13 cellular contexts compared by ENCODE assay signal in the genomic region with DNA sequence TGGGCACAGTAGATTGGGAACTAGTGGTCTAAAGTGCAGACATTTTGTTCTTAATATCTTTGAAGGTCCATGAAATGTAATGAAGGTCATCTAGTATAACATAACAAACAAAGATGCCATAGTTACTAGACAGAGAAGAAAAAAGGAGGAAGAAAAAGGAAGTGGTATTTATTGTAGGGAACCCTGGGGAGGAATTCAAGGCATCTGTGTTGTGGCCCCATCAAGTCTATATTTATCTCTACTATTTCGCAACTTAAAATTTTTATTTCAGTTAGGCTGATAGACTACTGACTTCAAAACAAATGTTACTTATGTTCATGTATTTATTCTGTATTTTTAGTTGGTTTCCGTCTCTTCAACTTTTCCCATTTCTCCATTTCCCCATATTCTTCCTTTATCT. TPM values are rescaled to one million over a fixed set of nuclear protein-coding genes. Genes with fewer than 3 reads are reported as not detected.
A peak's percentile ranks its signal among the peaks of the same experiment; 100 is the strongest.
DNase-seq lines count a peak whose midpoint lies in the region; ATAC-seq and TF ChIP-seq lines count a peak whose summit lies in the region.
"Had no signal": no experiment of that assay in that cellular context is flagged by ENCODE, and none has a peak within 500 bp of the region (broad histone marks: within the 10 kb centered on the region; RNA-seq: fewer than 3 reads in every experiment).

No MANE protein-coding gene starts in this region.

- in situ Hi-C loops in SK-MEL-5 (cut with HindIII; ENCODE audit: low pct_unique_long_range_greater_than_20kb, low sequenced_read_pairs): no loop called here

- H3K4me1 Mint-ChIP-seq in HFFc6 (ENCODE audit: low read depth): peaks cover 23% of the 10 kb centered on the region
- H3K4me1 Mint-ChIP-seq: nephron had no signal

- H3K27me3 ChIP-seq in gastroesophageal sphincter: no peaks in the 10 kb centered on the region
- H3K27me3 ChIP-seq: tibial nerve had no signal

- TF ChIP-seq POLR2A in gastroesophageal sphincter (IDR thresholded peaks at IDR 0.05): no peak

- peak overlapping the region; percentile 60 for H3K27ac Mint-ChIP-seq in HFFc6
- H3K27ac Mint-ChIP-seq: activated T-helper 1 cell treated with anti-CD3 and anti-CD28 coated beads, Interleukin-12 subunit alpha, Interleukin-12 subunit beta, Interleukin-2, Interleukin-4 antibody, amounts not matched to agents 30 ng/mL and 10 ng/mL and 1 ng/mL, durations not matched to agents 14 hours and 24 hours and 36 hours; nephron had no signal

- TF ChIP-seq EP300 in gastroesophageal sphincter (IDR thresholded peaks at IDR 0.05): no peak

- H3K4me3 Mint-ChIP-seq in HFFc6: peak overlapping the region; percentile 20; the same call in 1 of the 2 replicates
- H3K4me3 Mint-ChIP-seq: activated T-helper 1 cell treated with anti-CD3 and anti-CD28 coated beads, Interleukin-12 subunit alpha, Interleukin-12 subunit beta, Interleukin-2, Interleukin-4 antibody, amounts not matched to agents 30 ng/mL and 10 ng/mL and 1 ng/mL, durations not matched to agents 14 hours and 24 hours and 36 hours; nephron had no signal

- no peaks in the 10 kb centered on the region; the same call in 1 of the 2 replicates for H3K27me3 Mint-ChIP-seq in HFFc6 (ENCODE audit: insufficient read depth)

- DNase-seq in HFFc6: peak; percentile 53
- DNase-seq in SK-MEL-5 (ENCODE audit: low read depth, low spot score): peak; percentile 23
- peak; percentile 71 for DNase-seq in fibroblast of pulmonary artery (ENCODE audit: low read depth)
- peak; percentile 0 for DNase-seq in retinal pigment epithelial cell (ENCODE audit: low read depth)
- DNase-seq in activated naive CD4-positive, alpha-beta T cell treated with anti-CD3 and anti-CD28 coated beads, Interleukin-2, amount 50 U/mL, for 16 hours: no peak
- no peak for DNase-seq in HT-29 (ENCODE audit: low spot score)
- DNase-seq: NCI-H1436, small intestine had no signal

- no peaks in the 10 kb centered on the region for H3K36me3 ChIP-seq in gastroesophageal sphincter
- H3K36me3 ChIP-seq: tibial nerve had no signal

- H3K4me1 ChIP-seq in gastroesophageal sphincter: peaks cover 0 to 7% (median 0%) of the 10 kb centered on the region in 3 donors

- no peaks in the 10 kb centered on the region for H3K9me3 ChIP-seq in gastroesophageal sphincter
- H3K9me3 ChIP-seq: tibial nerve had no signal

- H3K4me3 ChIP-seq in fibroblast of pulmonary artery (replicated peaks; ENCODE audit: low read depth, low read length) (no peak overlapping the region), retinal pigment epithelial cell (ENCODE audit: low read length) (no peak overlapping the region), gastroesophageal sphincter (no peak overlapping the region)
- H3K4me3 ChIP-seq: tibial nerve had no signal

- TF ChIP-seq CTCF in HFFc6 (IDR thresholded peaks at IDR 0.05): no peak
- TF ChIP-seq CTCF in fibroblast of pulmonary artery (IDR thresholded peaks at IDR 0.05; ENCODE audit: low read length, missing control alignments): no peak
- no peak for TF ChIP-seq CTCF in retinal pigment epithelial cell (conservative IDR thresholded peaks at IDR 0.05; ENCODE audit: low read depth, low read length)
- TF ChIP-seq CTCF in gastroesophageal sphincter (IDR thresholded peaks at IDR 0.05): no peak

- H3K36me3 Mint-ChIP-seq in HFFc6 (ENCODE audit: low read depth): no peaks in the 10 kb centered on the region; the same call in 1 of the 2 replicates

- no peaks in the 10 kb centered on the region for H3K9me3 Mint-ChIP-seq in HFFc6
- H3K9me3 Mint-ChIP-seq: activated T-helper 1 cell treated with anti-CD3 and anti-CD28 coated beads, Interleukin-12 subunit alpha, Interleukin-12 subunit beta, Interleukin-2, Interleukin-4 antibody, amounts not matched to agents 30 ng/mL and 10 ng/mL and 1 ng/mL, durations not matched to agents 14 hours and 24 hours and 36 hours; nephron had no signal

- no peak overlapping the region for H3K27ac ChIP-seq in gastroesophageal sphincter
- H3K27ac ChIP-seq: tibial nerve had no signal

- WGBS in gastroesophageal sphincter (ENCODE audit: low coverage in 1 of 2), 2 donors: 58 to 85% methylated on average over 2 of the region's 2 CpGs

- no peak for ATAC-seq in gastroesophageal sphincter
- ATAC-seq in HG03045 (IDR thresholded peaks at IDR 0.05; ENCODE audit: unreplicated experiment): no peak

RNA-seq across cellular contexts. Expression of gene ZDHHC23, which starts 48.9 kb away (rescaled TPM):
- total RNA-seq in HFFc6 (2021; fragmentation: NEBNext Ultra II Directional; extraction: Animal tissue kit (Norgen Biotek cat#: 25700)): 1 to 10 TPM; 4.6 to 7.5 (median 6.4) TPM
- 3.9 and 5.4 TPM in 2 replicates for total RNA-seq in SK-MEL-5 (2014; rRNA removed; shearing (Covaris generic))
- polyA plus RNA-seq in SK-MEL-5 (2015; cell fraction: cytosol; rRNA removed): 3.2 and 4.0 TPM in 2 replicates
- polyA plus RNA-seq in SK-MEL-5 (2015; cell fraction: nucleus; rRNA removed): 32.7 and 43.6 TPM in 2 replicates
- 1 to 10 TPM; 1.2 to 4.4 (median 2.2) TPM for total RNA-seq in gastroesophageal sphincter
- total RNA-seq in HT-29 (2014; rRNA removed; shearing (Covaris generic)): 11.5 and 12.6 TPM in 2 replicates

Comparison
In these comparisons a context has a peak if more than half of its experiments do, and no peak if none do; other contexts are left out.
1. DNase-seq: peak in HFFc6 (single experiment), SK-MEL-5 (single experiment), fibroblast of pulmonary artery (single experiment) and retinal pigment epithelial cell (single experiment); none in activated naive CD4-positive, alpha-beta T cell treated with anti-CD3 and anti-CD28 coated beads, Interleukin-2, amount 50 U/mL, for 16 hours (single experiment) and HT-29 (single experiment).